Comparison of ENCODE assay signal across 1 cellular context in genomic region chr3:128882709-128883108, GRCh38.
TF ChIP-seq lines count a peak whose summit lies in the region.

No MANE protein-coding gene starts in this region.

TF ChIP-seq in WTC11, 78 proteins besides CTCF, POLR2A, EP300 and RAD21 (continued from another document):
- TF ChIP-seq ARID4B (CRISPR knock-in tag; IDR thresholded peaks at IDR 0.05; ENCODE audit: borderline replicate concordance) = no peak
- TF ChIP-seq ZNF219 (CRISPR knock-in tag; IDR thresholded peaks at IDR 0.05; ENCODE audit: borderline replicate concordance) = no peak
- TF ChIP-seq FOXK1 (CRISPR knock-in tag; IDR thresholded peaks at IDR 0.05) = no peak
- no peak for TF ChIP-seq NR2C2 (CRISPR knock-in tag; IDR thresholded peaks at IDR 0.05)
- TF ChIP-seq ESRRA (CRISPR knock-in tag; IDR thresholded peaks at IDR 0.05; ENCODE audit: borderline replicate concordance) = no peak
- TF ChIP-seq ZNF416 (CRISPR knock-in tag; IDR thresholded peaks at IDR 0.05) = no peak
- no peak for TF ChIP-seq HMGXB4 (CRISPR knock-in tag; IDR thresholded peaks at IDR 0.05)
- no peak for TF ChIP-seq MLX (CRISPR knock-in tag; IDR thresholded peaks at IDR 0.05)
- TF ChIP-seq RELA (CRISPR knock-in tag; IDR thresholded peaks at IDR 0.05; ENCODE audit: borderline replicate concordance) = no peak
- no peak for TF ChIP-seq STAT6 (CRISPR knock-in tag; conservative IDR thresholded peaks at IDR 0.05; ENCODE audit: low read depth)
- no peak for TF ChIP-seq ZNF232 (CRISPR knock-in tag; IDR thresholded peaks at IDR 0.05)
- TF ChIP-seq ZNF425 (CRISPR knock-in tag; conservative IDR thresholded peaks at IDR 0.05) = no peak
- no peak for TF ChIP-seq E2F1 (CRISPR knock-in tag; IDR thresholded peaks at IDR 0.05)
- no peak for TF ChIP-seq E2F4 (CRISPR knock-in tag; IDR thresholded peaks at IDR 0.05; ENCODE audit: borderline replicate concordance, low read depth)
